ENCODE assay signal across 23 cellular contexts in genomic region chr11:113998574-113998973, GRCh38. TPM values are rescaled to one million over a fixed set of nuclear protein-coding genes. Genes with fewer than 3 reads are reported as not detected.
DNase-seq lines count a peak whose midpoint lies in the region; ATAC-seq and TF ChIP-seq lines count a peak whose summit lies in the region.
"Had no signal": no experiment of that assay in that cellular context is flagged by ENCODE, and none has a peak within 500 bp of the region (broad histone marks: within the 10 kb centered on the region; RNA-seq: fewer than 3 reads in every experiment).

No MANE protein-coding gene starts in this region.

- H3K79me2 ChIP-seq in GM23338 (replicated peaks; ENCODE audit: insufficient read depth) (no peaks in the 10 kb centered on the region), mesendoderm (ENCODE audit: control insufficient read depth, insufficient read depth, low read length) (no peaks in the 10 kb centered on the region), neural progenitor cell (ENCODE audit: low read depth) (no peaks in the 10 kb centered on the region)

- peak overlapping the region; percentile 3 for H3K56ac ChIP-seq in mesendoderm (ENCODE audit: low read length)

- H3K9me3 Mint-ChIP-seq in GM23338 (no peaks in the 10 kb centered on the region), neural progenitor cell (no peaks in the 10 kb centered on the region)
- H3K9me3 Mint-ChIP-seq: CD4-positive, alpha-beta T cell had no signal

- H2BK120ac ChIP-seq in mesendoderm (ENCODE audit: low read depth, low read length), result no peak overlapping the region

- H3K18ac ChIP-seq in mesendoderm (ENCODE audit: low read length), result no peak overlapping the region

- no peaks in the 10 kb centered on the region for H3K36me3 ChIP-seq in GM23338 (ENCODE audit: insufficient read depth)
- H3K36me3 ChIP-seq in mesendoderm (ENCODE audit: control insufficient read depth, insufficient read depth, low read length), result no peaks in the 10 kb centered on the region
- no peaks in the 10 kb centered on the region for H3K36me3 ChIP-seq in neural progenitor cell
- no peaks in the 10 kb centered on the region for H3K36me3 ChIP-seq in spleen
- H3K36me3 ChIP-seq: BE2C; BLaER1 treated with 17β-estradiol and CSF1 and Interleukin-3, amounts not matched to agents 10 nM and 100 nM had no signal

- H3K27me3 Mint-ChIP-seq in GM23338 (ENCODE audit: insufficient read depth, low read depth, poor library complexity) (peaks cover 9% of the 10 kb centered on the region), neural progenitor cell (ENCODE audit: insufficient read depth, low read depth) (peaks cover 4% of the 10 kb centered on the region)

- no peak overlapping the region for H4K8ac ChIP-seq in mesendoderm (ENCODE audit: low read depth, low read length)

- H3K36me3 Mint-ChIP-seq in GM23338 (ENCODE audit: low read depth) (no peaks in the 10 kb centered on the region), neural progenitor cell (no peaks in the 10 kb centered on the region)
- H3K36me3 Mint-ChIP-seq: CD14-positive monocyte had no signal

- no peak overlapping the region for H4K5ac ChIP-seq in mesendoderm (ENCODE audit: low read length)

- H2BK5ac ChIP-seq in mesendoderm (ENCODE audit: low read length), result no peak overlapping the region

- H2BK15ac ChIP-seq in mesendoderm (replicated peaks; ENCODE audit: low read depth), result no peak overlapping the region

- no peaks in the 10 kb centered on the region for H3K79me1 ChIP-seq in mesendoderm (ENCODE audit: low read length)

- H3K27ac ChIP-seq in GM23338 (ENCODE audit: low read depth) (no peak overlapping the region), mesendoderm (ENCODE audit: low read depth, low read length) (no peak overlapping the region), neural progenitor cell (no peak overlapping the region), spleen (no peak overlapping the region)
- H3K27ac ChIP-seq: A549; BLaER1 treated with 17β-estradiol and CSF1 and Interleukin-3, amounts not matched to agents 10 nM and 100 nM had no signal

- no peak overlapping the region for H2AK5ac ChIP-seq in mesendoderm (ENCODE audit: low read length)

- no peaks in the 10 kb centered on the region for H3F3A ChIP-seq in GM23338 (replicated peaks; ENCODE audit: low read depth)
- H3F3A ChIP-seq in neural progenitor cell (ENCODE audit: low read depth), result peaks cover 6% of the 10 kb centered on the region

- H3K4me3 Mint-ChIP-seq in GM23338 (no peak overlapping the region), neural progenitor cell (no peak overlapping the region)
- H3K4me3 Mint-ChIP-seq: CD14-positive monocyte; CD4-positive, alpha-beta T cell had no signal

- no peak overlapping the region for H3K27ac Mint-ChIP-seq in GM23338
- no peak overlapping the region for H3K27ac Mint-ChIP-seq in neural progenitor cell
- H3K27ac Mint-ChIP-seq: CD14-positive monocyte; CD4-positive, alpha-beta T cell had no signal

- H3K4me1 ChIP-seq in GM23338 (ENCODE audit: insufficient read depth) (no peaks in the 10 kb centered on the region), mesendoderm (ENCODE audit: control insufficient read depth, low read depth, low read length) (no peaks in the 10 kb centered on the region), neural progenitor cell (peaks cover 12% of the 10 kb centered on the region), spleen (peaks cover 0 to 7% (median 0%) of the 10 kb centered on the region in 6 donors)
- H3K4me1 ChIP-seq: A549 had no signal

- H3K4me3 ChIP-seq in GM23338 (no peak overlapping the region), mesendoderm (ENCODE audit: low read length) (no peak overlapping the region), neural progenitor cell (no peak overlapping the region), spleen (no peak overlapping the region)
- H3K4me3 ChIP-seq: A549; BLaER1 treated with 17β-estradiol and CSF1 and Interleukin-3, amounts not matched to agents 10 nM and 100 nM had no signal

- intact Hi-C loops in spleen (cut with DNase I; ENCODE audit: low total_unique reads), result no loop called here

- TF ChIP-seq CTCF in GM23338 (conservative IDR thresholded peaks at IDR 0.05; ENCODE audit: low read depth in 2 of 2), result no peak
- no peak for TF ChIP-seq CTCF in neural progenitor cell (IDR thresholded peaks at IDR 0.05)
- TF ChIP-seq CTCF in spleen (IDR thresholded peaks at IDR 0.05 in 8 of 11, conservative IDR thresholded peaks at IDR 0.05 in 3 of 11), result no peak

- no peaks in the 10 kb centered on the region for H3K27me3 ChIP-seq in GM23338 (ENCODE audit: insufficient read depth)
- no peaks in the 10 kb centered on the region for H3K27me3 ChIP-seq in mesendoderm (ENCODE audit: insufficient read depth, low read length, poor library complexity)
- H3K27me3 ChIP-seq in neural progenitor cell, result no peaks in the 10 kb centered on the region
- peaks cover 0 to 40% (median 0%) of the 10 kb centered on the region in 7 donors for H3K27me3 ChIP-seq in spleen (replicated peaks in 1 of 7)
- H3K27me3 ChIP-seq: BE2C; BLaER1 treated with 17β-estradiol and CSF1 and Interleukin-3, amounts not matched to agents 10 nM and 100 nM had no signal

- H3K9me3 ChIP-seq in neural progenitor cell (ENCODE audit: low read depth), result no peaks in the 10 kb centered on the region
- H3K9me3 ChIP-seq in spleen, result no peaks in the 10 kb centered on the region
- H3K9me3 ChIP-seq: A549; BE2C; BLaER1 treated with 17β-estradiol and CSF1 and Interleukin-3, amounts not matched to agents 10 nM and 100 nM had no signal

- WGBS in mesendoderm (ENCODE audit: extremely low coverage, insufficient coverage, low lambda C conversion rate), result no CpG with 5 or more reads among the region's 4 CpGs
- 22 to 41% (median 39%) methylated on average over 1 to 4 of the region's 4 CpGs for WGBS in spleen, 5 donors

- H3K9ac ChIP-seq in mesendoderm (ENCODE audit: low read length) (no peak overlapping the region), neural progenitor cell (no peak overlapping the region)
- H3K9ac ChIP-seq: BLaER1 treated with 17β-estradiol and CSF1 and Interleukin-3, amounts not matched to agents 10 nM and 100 nM had no signal

- H3K9me2 ChIP-seq in GM23338 (ENCODE audit: insufficient read depth), result no peaks in the 10 kb centered on the region; the same call in 1 of the 2 replicates

- H3K4me1 Mint-ChIP-seq in GM23338, result peaks cover 8% of the 10 kb centered on the region; the same call in 2 of the 3 replicates
- peaks cover 24% of the 10 kb centered on the region for H3K4me1 Mint-ChIP-seq in neural progenitor cell
- H3K4me1 Mint-ChIP-seq: CD14-positive monocyte had no signal

- H3K4me2 ChIP-seq in GM23338, result 0 out of 2 replicates have a peak overlapping the region, but pooled peaks have one; percentile 32
- H3K4me2 ChIP-seq in mesendoderm (ENCODE audit: low read length), result no peak overlapping the region
- H3K4me2 ChIP-seq in neural progenitor cell, result no peak overlapping the region
- H3K4me2 ChIP-seq: A549; BLaER1 treated with 17β-estradiol and CSF1 and Interleukin-3, amounts not matched to agents 10 nM and 100 nM had no signal

- H3K23ac ChIP-seq in mesendoderm (ENCODE audit: low read length), result no peak overlapping the region

- H2AFZ ChIP-seq in GM23338, result peak overlapping the region; percentile 90
- no peak overlapping the region for H2AFZ ChIP-seq in neural progenitor cell (replicated peaks)

- H3K4ac ChIP-seq in mesendoderm (ENCODE audit: low read depth, low read length), result no peak overlapping the region

- no peak for ATAC-seq in GM23338
- no peak for ATAC-seq in GM21576 (IDR thresholded peaks at IDR 0.05; ENCODE audit: unreplicated experiment)
- ATAC-seq: A549 had no signal

- DNase-seq in GM23338 (ENCODE audit: low spot score), result no peak
- DNase-seq in mesendoderm, result peak; percentile 3
- peak; percentile 25 for DNase-seq in neural progenitor cell (ENCODE audit: low spot score)
- DNase-seq in spleen, result peak; percentile 33
- DNase-seq in NCI-H1694 treated with DMSO at 0.1 percent for 48 hours (lab: John Stamatoyannopoulos, UW), result no peak
- no peak for DNase-seq in NCI-H2227 (lab: John Stamatoyannopoulos, UW; ENCODE audit: unreplicated experiment)
- DNase-seq: 8988T; ACHN; AML-193; BE2C; Calu3; CD4-positive, alpha-beta T cell; COR-L47; DMS53; DMS79 treated with DMSO at 0.1 percent for 48 hours; GOT3; H7; HCEC 1CT had no signal

- H4K20me1 ChIP-seq in GM23338 (replicated peaks; ENCODE audit: insufficient read depth) (no peaks in the 10 kb centered on the region), neural progenitor cell (ENCODE audit: low read depth) (no peaks in the 10 kb centered on the region)

- no peak for TF ChIP-seq POLR2A in spleen (IDR thresholded peaks at IDR 0.05)

TF ChIP-seq in GM23338, 12 proteins besides CTCF, POLR2A, EP300 and RAD21 (continues in another document):
- TF ChIP-seq NANOG (IDR thresholded peaks at IDR 0.05; ENCODE audit: borderline replicate concordance) (no peak), ZNF331 (CRISPR knock-in tag; IDR thresholded peaks at IDR 0.05; ENCODE audit: low read depth) (no peak), POLR2AphosphoS5 (IDR thresholded peaks at IDR 0.05; ENCODE audit: low read depth) (no peak), CREB1 (CRISPR knock-in tag; IDR thresholded peaks at IDR 0.05; ENCODE audit: low read depth) (no peak), ZNF114 (CRISPR knock-in tag; IDR thresholded peaks at IDR 0.05) (no peak), EZH2 (IDR thresholded peaks at IDR 0.05; ENCODE audit: low read depth, unreplicated experiment) (no peak), JUNB (IDR thresholded peaks at IDR 0.05; ENCODE audit: unreplicated experiment) (no peak)

RNA-seq across cellular contexts. Expression of gene HTR3A, which starts 23.7 kb away (rescaled TPM):
- 8.1 and 9.7 TPM in 2 replicates for total RNA-seq in GM23338 (2014; rRNA removed; shearing (Covaris generic))
- polyA plus RNA-seq in GM23338 (2016; fragmentation: Nextera tagmentation; extraction: Ambion mirVana), result 5.5 and 5.8 TPM in 2 replicates
- polyA plus RNA-seq in mesendoderm (2013, experiment 1 of 2), result 1.6 TPM
- 1.7 TPM for polyA plus RNA-seq in mesendoderm (2013, experiment 2 of 2)
- total RNA-seq in neural progenitor cell (ENCODE audit: low replicate concordance), result 0.19 TPM in 1 of 2 replicates, not detected in the other
- 1 to 10 TPM in 1 of 7 donors, under 1 TPM in 5, not detected in 1; 0.44 to 1.3 (median 0.60) TPM for total RNA-seq in spleen
- polyA plus RNA-seq in spleen, result 1 to 10 TPM in 1 of 3 donors, under 1 TPM in 2; 0.38 to 2.9 (median 0.57) TPM
- total RNA-seq: Calu3; CD4-positive, alpha-beta T cell; Daoy had no signal
- polyA plus RNA-seq: A549, CD14-positive monocyte had no signal

Comparison
In these comparisons a context has a peak if more than half of its experiments do, and no peak if none do; other contexts are left out.
1. DNase-seq: peak in mesendoderm (single experiment), neural progenitor cell (single experiment) and spleen (single experiment); none in GM23338 (single experiment), NCI-H1694 treated with DMSO at 0.1 percent for 48 hours (single experiment) and NCI-H2227 (single experiment).